1 cellular context compared by ENCODE assay signal in genomic region chr1:235513495-235514366, GRCh38.
TF ChIP-seq lines count a peak whose summit lies in the region.

No MANE protein-coding gene starts in this region.

TF ChIP-seq in WTC11, 78 proteins besides CTCF, POLR2A, EP300 and RAD21 (continued from another document):
- TF ChIP-seq, protein P1, sequence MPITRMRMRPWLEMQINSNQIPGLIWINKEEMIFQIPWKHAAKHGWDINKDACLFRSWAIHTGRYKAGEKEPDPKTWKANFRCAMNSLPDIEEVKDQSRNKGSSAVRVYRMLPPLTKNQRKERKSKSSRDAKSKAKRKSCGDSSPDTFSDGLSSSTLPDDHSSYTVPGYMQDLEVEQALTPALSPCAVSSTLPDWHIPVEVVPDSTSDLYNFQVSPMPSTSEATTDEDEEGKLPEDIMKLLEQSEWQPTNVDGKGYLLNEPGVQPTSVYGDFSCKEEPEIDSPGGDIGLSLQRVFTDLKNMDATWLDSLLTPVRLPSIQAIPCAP (CRISPR knock-in tag; IDR thresholded peaks at IDR 0.05) = no peak
- TF ChIP-seq ZNF219 (CRISPR knock-in tag; IDR thresholded peaks at IDR 0.05; ENCODE audit: borderline replicate concordance) (no peak), CBFB (CRISPR knock-in tag; IDR thresholded peaks at IDR 0.05; ENCODE audit: low read depth) (no peak), FOXK1 (CRISPR knock-in tag; IDR thresholded peaks at IDR 0.05) (no peak), ZNF423 (CRISPR knock-in tag; IDR thresholded peaks at IDR 0.05) (no peak)
